Comparison of ENCODE assay signal across 1 cellular context in the genomic region with DNA sequence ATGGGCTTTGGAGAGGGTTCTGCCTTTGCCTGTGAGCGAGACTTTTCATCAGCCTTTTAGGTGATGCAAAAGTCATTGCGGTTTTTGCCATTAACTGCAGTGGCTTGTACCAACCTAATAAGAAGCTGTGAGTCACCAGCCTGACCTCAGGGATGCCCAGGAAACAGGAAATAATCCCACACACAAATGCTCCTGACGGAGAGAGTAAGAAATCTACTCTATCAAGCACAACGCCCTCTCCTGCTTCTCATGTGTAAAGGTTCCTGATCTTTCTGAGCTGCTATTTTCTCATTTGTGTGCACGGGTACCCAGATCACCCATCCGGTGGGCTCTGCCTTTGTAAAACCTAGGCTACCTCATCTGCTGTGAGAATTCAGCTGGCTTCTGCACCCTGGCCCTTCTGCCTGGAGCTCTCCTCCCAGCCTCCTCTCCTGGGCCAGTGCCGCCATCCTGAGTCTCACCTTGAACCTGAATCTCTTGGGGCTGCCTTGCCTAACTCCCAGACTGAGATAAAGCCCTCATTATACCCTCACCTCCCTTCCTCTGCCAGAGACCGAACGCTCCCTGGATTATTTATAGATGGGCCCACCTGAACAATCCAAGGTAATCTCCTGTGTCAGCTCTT.
TF ChIP-seq lines count a peak whose summit lies in the region.

No MANE protein-coding gene starts in this region.

TF ChIP-seq in SK-N-SH, 30 proteins besides CTCF, POLR2A, EP300 and RAD21 (continued from another document):
- TF ChIP-seq, protein P1, sequence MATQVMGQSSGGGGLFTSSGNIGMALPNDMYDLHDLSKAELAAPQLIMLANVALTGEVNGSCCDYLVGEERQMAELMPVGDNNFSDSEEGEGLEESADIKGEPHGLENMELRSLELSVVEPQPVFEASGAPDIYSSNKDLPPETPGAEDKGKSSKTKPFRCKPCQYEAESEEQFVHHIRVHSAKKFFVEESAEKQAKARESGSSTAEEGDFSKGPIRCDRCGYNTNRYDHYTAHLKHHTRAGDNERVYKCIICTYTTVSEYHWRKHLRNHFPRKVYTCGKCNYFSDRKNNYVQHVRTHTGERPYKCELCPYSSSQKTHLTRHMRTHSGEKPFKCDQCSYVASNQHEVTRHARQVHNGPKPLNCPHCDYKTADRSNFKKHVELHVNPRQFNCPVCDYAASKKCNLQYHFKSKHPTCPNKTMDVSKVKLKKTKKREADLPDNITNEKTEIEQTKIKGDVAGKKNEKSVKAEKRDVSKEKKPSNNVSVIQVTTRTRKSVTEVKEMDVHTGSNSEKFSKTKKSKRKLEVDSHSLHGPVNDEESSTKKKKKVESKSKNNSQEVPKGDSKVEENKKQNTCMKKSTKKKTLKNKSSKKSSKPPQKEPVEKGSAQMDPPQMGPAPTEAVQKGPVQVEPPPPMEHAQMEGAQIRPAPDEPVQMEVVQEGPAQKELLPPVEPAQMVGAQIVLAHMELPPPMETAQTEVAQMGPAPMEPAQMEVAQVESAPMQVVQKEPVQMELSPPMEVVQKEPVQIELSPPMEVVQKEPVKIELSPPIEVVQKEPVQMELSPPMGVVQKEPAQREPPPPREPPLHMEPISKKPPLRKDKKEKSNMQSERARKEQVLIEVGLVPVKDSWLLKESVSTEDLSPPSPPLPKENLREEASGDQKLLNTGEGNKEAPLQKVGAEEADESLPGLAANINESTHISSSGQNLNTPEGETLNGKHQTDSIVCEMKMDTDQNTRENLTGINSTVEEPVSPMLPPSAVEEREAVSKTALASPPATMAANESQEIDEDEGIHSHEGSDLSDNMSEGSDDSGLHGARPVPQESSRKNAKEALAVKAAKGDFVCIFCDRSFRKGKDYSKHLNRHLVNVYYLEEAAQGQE (IDR thresholded peaks at IDR 0.05; ENCODE audit: low read depth, low read length): no peak
- TF ChIP-seq TCF12 (IDR thresholded peaks at IDR 0.05) (peak; percentile 32; the same call in 1 of the 2 replicates), SMC3 (IDR thresholded peaks at IDR 0.05; ENCODE audit: low read depth, low read length) (peak; percentile 50), CHD2 (IDR thresholded peaks at IDR 0.05; ENCODE audit: low read length, partially characterized antibody) (no peak), MEF2A (IDR thresholded peaks at IDR 0.05; ENCODE audit: borderline replicate concordance, low read depth) (no peak), GATA2 (CRISPR knock-in tag; IDR thresholded peaks at IDR 0.05) (no peak), RXRA (IDR thresholded peaks at IDR 0.05; ENCODE audit: borderline replicate concordance, low read depth) (peak; percentile 15; the same call in 1 of the 2 replicates), NRF1 (IDR thresholded peaks at IDR 0.05; ENCODE audit: low read depth, low read length) (no peak), GABPA (IDR thresholded peaks at IDR 0.05; ENCODE audit: low read depth) (peak; percentile 40; the same call in 1 of the 2 replicates), TAF1 (IDR thresholded peaks at IDR 0.05; ENCODE audit: borderline replicate concordance, low read depth, low read length) (no peak)
- TF ChIP-seq, protein P2, sequence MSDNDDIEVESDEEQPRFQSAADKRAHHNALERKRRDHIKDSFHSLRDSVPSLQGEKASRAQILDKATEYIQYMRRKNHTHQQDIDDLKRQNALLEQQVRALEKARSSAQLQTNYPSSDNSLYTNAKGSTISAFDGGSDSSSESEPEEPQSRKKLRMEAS (IDR thresholded peaks at IDR 0.05; ENCODE audit: low read depth): 0 out of 2 replicates have a peak, but pooled peaks have one; percentile 11
